ENCODE assay signal across 16 cellular contexts in the genomic region with DNA sequence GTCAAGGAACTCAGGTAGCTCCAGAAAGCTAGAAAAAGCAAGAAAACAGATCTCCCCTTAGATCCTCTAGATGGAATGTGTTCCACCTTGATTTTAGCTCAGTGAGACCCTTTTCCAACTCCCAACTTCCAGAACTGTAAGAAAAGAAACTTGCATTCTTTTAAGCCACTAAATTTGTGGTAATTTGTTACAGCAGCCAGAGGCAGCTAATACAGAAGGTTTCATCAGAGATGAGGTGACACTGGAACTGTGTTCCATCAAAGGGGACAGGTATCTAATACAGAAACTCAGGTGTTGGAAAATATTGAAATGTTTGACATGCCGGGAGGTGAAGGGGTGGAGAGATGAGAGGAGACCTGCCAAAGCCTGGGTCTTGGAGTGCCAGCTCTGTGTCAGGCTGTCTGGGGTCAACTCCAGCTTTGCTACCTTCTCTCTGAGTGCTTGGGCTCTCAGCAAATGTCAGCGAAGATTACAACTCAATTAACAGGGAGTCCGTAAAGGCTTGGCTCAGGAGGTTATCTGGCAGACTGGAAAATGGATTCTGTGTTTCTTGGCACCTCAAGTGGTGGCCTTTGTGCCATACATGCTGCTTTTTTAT.
DNase-seq lines count a peak whose midpoint lies in the region; ATAC-seq and TF ChIP-seq lines count a peak whose summit lies in the region.
"Had no signal": no experiment of that assay in that cellular context is flagged by ENCODE, and none has a peak within 500 bp of the region (broad histone marks: within the 10 kb centered on the region; RNA-seq: fewer than 3 reads in every experiment).

No MANE protein-coding gene starts in this region.

- no peak overlapping the region for H2AFZ ChIP-seq in mesenchymal stem cell (ENCODE audit: low read depth, low read length)
- H2AFZ ChIP-seq: neural progenitor cell had no signal

- no peak overlapping the region for H2BK120ac ChIP-seq in mesenchymal stem cell (ENCODE audit: low read depth, low read length)

- no peak for TF ChIP-seq CTCF in heart right ventricle (IDR thresholded peaks at IDR 0.05)
- TF ChIP-seq CTCF in foreskin keratinocyte (conservative IDR thresholded peaks at IDR 0.05), result no peak
- TF ChIP-seq CTCF in ascending aorta (IDR thresholded peaks at IDR 0.05), result no peak
- no peak for TF ChIP-seq CTCF in natural killer cell (IDR thresholded peaks at IDR 0.05)

- peak overlapping the region; percentile 20 to 83 (median 74) for H3K27ac ChIP-seq in heart right ventricle
- H3K27ac ChIP-seq in mesenchymal stem cell (ENCODE audit: low read length, poor library complexity, severe bottlenecking), result no peak overlapping the region
- H3K27ac ChIP-seq in subcutaneous abdominal adipose tissue (ENCODE audit: low read depth, low read length), result peak overlapping the region; percentile 60
- no peak overlapping the region for H3K27ac ChIP-seq in foreskin keratinocyte
- no peak overlapping the region for H3K27ac ChIP-seq in ascending aorta
- H3K27ac ChIP-seq: neural progenitor cell, thoracic aorta had no signal

- DNase-seq in adipocyte (ENCODE audit: low read depth) (no peak), heart right ventricle (peak in 1 of 2 donors; percentile 24), mesenchymal stem cell (no peak), foreskin keratinocyte (no peak), ascending aorta (ENCODE audit: low spot score in 2 of 2) (no peak), natural killer cell (no peak), DMS53 treated with DMSO at 0.1 percent for 48 hours (lab: John Stamatoyannopoulos, UW; ENCODE audit: unreplicated experiment) (no peak)
- DNase-seq: activated CD4-positive, alpha-beta T cell treated with anti-CD3 and anti-CD28 coated beads, Interleukin-2, amount 10 ng/mL, durations not matched to agents 24 days and 14 days; CD8-positive, alpha-beta T cell; NCI-H1930; NCI-H446 treated with DMSO at 0.1 percent for 48 hours; stimulated activated CD4-positive, alpha-beta T cell treated with anti-CD3 and anti-CD28 coated beads, Interleukin-15, amount 100 ng/mL, for 24 hours had no signal

- peak in 7 of 8 donors; percentile 4 to 82 (median 46) for ATAC-seq in heart right ventricle
- no peak for ATAC-seq in foreskin keratinocyte
- no peak for ATAC-seq in natural killer cell
- ATAC-seq: CD8-positive, alpha-beta T cell had no signal

- no peak overlapping the region for H3K27ac Mint-ChIP-seq in natural killer cell
- H3K27ac Mint-ChIP-seq: activated CD4-positive, alpha-beta T cell treated with anti-CD3 and anti-CD28 coated beads, Interleukin-2, amount 10 ng/mL, durations not matched to agents 24 days and 14 days; activated T-helper 2 cell treated with anti-CD3 and anti-CD28 coated beads, Interferon-gamma antibody, Interleukin-2, Interleukin-4, amounts not matched to agents 10 μg/mL and 5 μg/mL and 100 μg/mL, durations not matched to agents 14 hours and 24 hours and 36 hours; CD8-positive, alpha-beta T cell had no signal

- H2BK15ac ChIP-seq in mesenchymal stem cell (ENCODE audit: low read depth, poor library complexity, severe bottlenecking), result no peak overlapping the region

- H2BK5ac ChIP-seq in mesenchymal stem cell (ENCODE audit: low read depth, low read length, poor library complexity, severe bottlenecking), result no peak overlapping the region

- H4K91ac ChIP-seq in mesenchymal stem cell (ENCODE audit: low read length), result no peak overlapping the region

- no peak overlapping the region for H3K4me3 Mint-ChIP-seq in natural killer cell
- H3K4me3 Mint-ChIP-seq: activated CD4-positive, alpha-beta T cell treated with anti-CD3 and anti-CD28 coated beads, Interleukin-2, amount 10 ng/mL, durations not matched to agents 24 days and 14 days; CD8-positive, alpha-beta T cell; neural progenitor cell had no signal

- peaks cover 99% of the 10 kb centered on the region for H3K36me3 ChIP-seq in adipocyte (ENCODE audit: control insufficient read depth, insufficient read depth, low read length, severe bottlenecking)
- H3K36me3 ChIP-seq in heart right ventricle, result peaks cover 0 to 96% (median 63%) of the 10 kb centered on the region in 9 donors
- H3K36me3 ChIP-seq in mesenchymal stem cell (ENCODE audit: control insufficient read depth in 1 of 2, insufficient read depth in 2 of 2, low read depth in 1 of 2, low read length in 2 of 2), result peaks cover 6 to 100% of the 10 kb centered on the region in 2 experiments
- peaks cover 23 to 88% (median 58%) of the 10 kb centered on the region in 5 donors for H3K36me3 ChIP-seq in subcutaneous abdominal adipose tissue (ENCODE audit: control insufficient read depth in 5 of 5, insufficient read depth in 5 of 5, low read length in 5 of 5)
- H3K36me3 ChIP-seq in ascending aorta, result peaks cover 41 to 72% of the 10 kb centered on the region in 2 donors

- no peaks in the 10 kb centered on the region for H3K79me1 ChIP-seq in mesenchymal stem cell (replicated peaks; ENCODE audit: low read length, poor library complexity, severe bottlenecking)

- H3K27me3 Mint-ChIP-seq in natural killer cell (ENCODE audit: low read depth in 2 of 2), result peaks cover 0 to 16% of the 10 kb centered on the region in 2 donors
- H3K27me3 Mint-ChIP-seq: activated CD4-positive, alpha-beta T cell treated with anti-CD3 and anti-CD28 coated beads, Interleukin-2, amount 10 ng/mL, durations not matched to agents 24 days and 14 days had no signal

- H3K4ac ChIP-seq in mesenchymal stem cell (ENCODE audit: low read depth in 1 of 2, low read length in 2 of 2), result no peak overlapping the region

- H3K9me3 ChIP-seq in adipocyte (ENCODE audit: control insufficient read depth, low read length), result no peaks in the 10 kb centered on the region
- no peaks in the 10 kb centered on the region for H3K9me3 ChIP-seq in heart right ventricle
- H3K9me3 ChIP-seq in mesenchymal stem cell (ENCODE audit: control insufficient read depth, low read length), result no peaks in the 10 kb centered on the region
- H3K9me3 ChIP-seq in subcutaneous abdominal adipose tissue (ENCODE audit: control insufficient read depth in 5 of 5, low read length in 5 of 5), result no peaks in the 10 kb centered on the region
- no peaks in the 10 kb centered on the region for H3K9me3 ChIP-seq in ascending aorta
- H3K9me3 ChIP-seq: thoracic aorta had no signal

- intact Hi-C loops in heart right ventricle (cut with DNase I), result loop anchor here in 4 of 10 donors (5.0 to 10.0 kb wide), 4 partner anchors 39 to 131 kb away; a partner anchor contains a TSS
- intact Hi-C loops in ascending aorta (cut with DNase I), result no loop called here
- intact Hi-C loops in natural killer cell (cut with micrococcal nuclease), result no loop called here

- peaks cover 0 to 5% of the 10 kb centered on the region in 2 donors for H3K4me1 Mint-ChIP-seq in natural killer cell
- H3K4me1 Mint-ChIP-seq: activated CD4-positive, alpha-beta T cell treated with anti-CD3 and anti-CD28 coated beads, Interleukin-2, amount 10 ng/mL, durations not matched to agents 24 days and 14 days had no signal

- no peak overlapping the region for H3K18ac ChIP-seq in mesenchymal stem cell (ENCODE audit: low read depth in 1 of 2, low read length in 2 of 2)

- no peaks in the 10 kb centered on the region for H3K27me3 ChIP-seq in adipocyte (replicated peaks; ENCODE audit: control insufficient read depth, insufficient read depth, low read length)
- no peaks in the 10 kb centered on the region for H3K27me3 ChIP-seq in heart right ventricle
- no peaks in the 10 kb centered on the region for H3K27me3 ChIP-seq in mesenchymal stem cell (ENCODE audit: control insufficient read depth in 1 of 2, insufficient read depth in 1 of 2, low read length in 2 of 2)
- H3K27me3 ChIP-seq in subcutaneous abdominal adipose tissue (ENCODE audit: control insufficient read depth in 5 of 5, insufficient read depth in 4 of 5, low read length in 5 of 5), result no peaks in the 10 kb centered on the region
- no peaks in the 10 kb centered on the region for H3K27me3 ChIP-seq in foreskin keratinocyte
- no peaks in the 10 kb centered on the region for H3K27me3 ChIP-seq in ascending aorta
- H3K27me3 ChIP-seq: neural progenitor cell had no signal

- no peak overlapping the region for H4K8ac ChIP-seq in mesenchymal stem cell (ENCODE audit: low read length)

- no peaks in the 10 kb centered on the region for H3K9me3 Mint-ChIP-seq in natural killer cell
- H3K9me3 Mint-ChIP-seq: activated CD4-positive, alpha-beta T cell treated with anti-CD3 and anti-CD28 coated beads, Interleukin-2, amount 10 ng/mL, durations not matched to agents 24 days and 14 days; activated T-helper 2 cell treated with anti-CD3 and anti-CD28 coated beads, Interferon-gamma antibody, Interleukin-2, Interleukin-4, amounts not matched to agents 10 μg/mL and 5 μg/mL and 100 μg/mL, durations not matched to agents 14 hours and 24 hours and 36 hours; CD8-positive, alpha-beta T cell; neural progenitor cell had no signal

- H3K14ac ChIP-seq in mesenchymal stem cell (ENCODE audit: low read length in 2 of 2), result no peak overlapping the region

- H3K4me3 ChIP-seq in adipocyte (ENCODE audit: low read length), result peak overlapping the region; percentile 20
- H3K4me3 ChIP-seq in heart right ventricle, result no peak overlapping the region
- no peak overlapping the region for H3K4me3 ChIP-seq in mesenchymal stem cell (ENCODE audit: insufficient read depth in 1 of 2, low read depth in 1 of 2, low read length in 2 of 2)
- no peak overlapping the region for H3K4me3 ChIP-seq in subcutaneous abdominal adipose tissue (ENCODE audit: low read depth in 1 of 5, low read length in 5 of 5)
- H3K4me3 ChIP-seq in ascending aorta, result no peak overlapping the region
- H3K4me3 ChIP-seq: neural progenitor cell, thoracic aorta had no signal

- H3K23ac ChIP-seq in mesenchymal stem cell (ENCODE audit: low read length in 2 of 2), result no peak overlapping the region

- peaks cover 61% of the 10 kb centered on the region for H3K4me1 ChIP-seq in adipocyte (ENCODE audit: control insufficient read depth, insufficient read depth, low read length)
- peaks cover 10 to 91% (median 80%) of the 10 kb centered on the region in 9 donors for H3K4me1 ChIP-seq in heart right ventricle
- peaks cover 3% of the 10 kb centered on the region for H3K4me1 ChIP-seq in mesenchymal stem cell (ENCODE audit: control insufficient read depth, insufficient read depth, low read depth, low read length)
- H3K4me1 ChIP-seq in subcutaneous abdominal adipose tissue (ENCODE audit: control insufficient read depth in 5 of 5, insufficient read depth in 5 of 5, low read length in 5 of 5), result peaks cover 16 to 65% (median 48%) of the 10 kb centered on the region in 5 donors
- peaks cover 12% of the 10 kb centered on the region for H3K4me1 ChIP-seq in foreskin keratinocyte
- H3K4me1 ChIP-seq in ascending aorta, result no peaks in the 10 kb centered on the region

- no peak overlapping the region for H2BK12ac ChIP-seq in mesenchymal stem cell (ENCODE audit: low read length in 2 of 2)

- H2AK5ac ChIP-seq in mesenchymal stem cell (ENCODE audit: low read length, severe bottlenecking), result no peak overlapping the region

- WGBS in heart right ventricle, 2 donors, result 49 to 62% methylated on average over 3 of the region's 3 CpGs
- WGBS in mesenchymal stem cell, result 64% methylated on average over 3 of the region's 3 CpGs

- H3K36me3 Mint-ChIP-seq in natural killer cell, result no peaks in the 10 kb centered on the region
- H3K36me3 Mint-ChIP-seq: CD8-positive, alpha-beta T cell had no signal

- peak overlapping the region; percentile 39 for H3K9ac ChIP-seq in adipocyte (ENCODE audit: low read length)
- peak overlapping the region; percentile 3 for H3K9ac ChIP-seq in mesenchymal stem cell (ENCODE audit: low read length)
- peak overlapping the region in 1 of 5 donors; percentile 3 for H3K9ac ChIP-seq in subcutaneous abdominal adipose tissue (ENCODE audit: low read length in 5 of 5)
- H3K9ac ChIP-seq: neural progenitor cell had no signal

- no peak overlapping the region for H3K4me2 ChIP-seq in mesenchymal stem cell (ENCODE audit: low read length, poor library complexity, severe bottlenecking)
- H3K4me2 ChIP-seq: neural progenitor cell had no signal

Comparison
In these comparisons a context has a peak if more than half of its experiments do, and no peak if none do; other contexts are left out.
1. ATAC-seq: peak in heart right ventricle (7 of 8); none in foreskin keratinocyte (single experiment) and natural killer cell (0 of 3).
2. H3K27ac ChIP-seq: peak in heart right ventricle (10 of 10) and subcutaneous abdominal adipose tissue (single experiment); none in mesenchymal stem cell (single experiment), foreskin keratinocyte (single experiment) and ascending aorta (0 of 2).